In the genomic region with DNA sequence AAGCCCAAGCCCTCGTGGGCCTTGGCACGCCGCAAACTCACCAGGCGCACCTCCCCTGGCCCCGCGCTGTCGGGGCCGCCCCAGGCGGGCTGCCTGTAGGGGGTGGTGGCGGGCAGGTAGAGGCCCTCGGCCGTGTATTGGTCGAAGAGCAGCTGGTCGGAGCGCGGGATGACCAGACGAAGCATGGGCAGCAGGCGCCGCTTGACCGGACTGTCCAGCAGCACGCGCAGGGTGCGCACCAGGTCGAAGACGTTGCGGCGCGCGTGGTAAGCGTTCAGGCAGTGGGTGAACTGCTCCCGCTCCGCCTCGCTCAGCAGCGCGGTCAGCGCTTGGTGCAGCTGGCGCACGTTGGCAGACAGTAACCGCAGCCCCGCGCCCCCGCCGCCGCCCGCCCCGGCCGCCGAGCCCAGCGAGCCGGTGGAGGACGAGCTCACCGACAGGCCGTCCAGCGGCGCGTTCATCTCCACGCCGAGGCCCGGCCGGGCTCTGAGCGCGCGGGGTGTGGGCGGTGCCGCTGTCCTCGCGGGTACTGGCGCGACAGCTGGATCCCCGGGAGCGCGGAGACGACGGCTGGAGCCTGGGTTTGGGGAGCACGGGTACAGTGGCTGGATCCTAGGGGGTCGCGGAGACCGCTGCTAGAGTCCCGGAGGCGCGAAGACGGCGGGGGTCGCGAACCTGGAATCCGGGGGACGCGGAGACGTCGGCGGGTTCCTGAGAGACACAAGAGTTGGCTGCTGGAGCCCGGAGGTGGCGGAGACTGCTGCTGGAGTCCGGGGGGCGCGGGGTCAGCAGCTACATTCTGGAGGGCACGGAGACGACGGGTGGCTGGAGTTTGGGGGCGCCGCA, we compare ENCODE assay signal across 8 cellular contexts. TPM values are rescaled to one million over a fixed set of nuclear protein-coding genes. Genes with fewer than 3 reads are reported as not detected.
DNase-seq lines count a peak whose midpoint lies in the region; ATAC-seq, FAIRE-seq and TF ChIP-seq lines count a peak whose summit lies in the region.

No MANE protein-coding gene starts in this region.

- H3K36me3 ChIP-seq in Peyer's patch, result no peaks in the 10 kb centered on the region

- H3K27ac ChIP-seq in Peyer's patch, result peak overlapping the region; percentile 67 to 74 (median 72)

- peak; percentile 23 to 78 (median 64) for DNase-seq in Peyer's patch
- DNase-seq in Right ventricle myocardium superior, result peak; percentile 64
- peak; percentile 89 for DNase-seq in osteocyte (ENCODE audit: extremely low spot score, unreplicated experiment)
- DNase-seq in NAMALWA (ENCODE audit: low spot score), result no peak
- no peak for DNase-seq in H54 (ENCODE audit: insufficient read length, low spot score)

- intact Hi-C loops in Right ventricle myocardium superior (cut with DNase I), result loop anchor here (10.0 kb wide), 1 partner anchor 160 kb away; no protein-coding TSS in a partner anchor

- H3K36me3 Mint-ChIP-seq in activated naive CD8-positive, alpha-beta T cell, result no peaks in the 10 kb centered on the region
- H3K36me3 Mint-ChIP-seq in osteocyte (ENCODE audit: unreplicated experiment), result peaks cover 2% of the 10 kb centered on the region

- H3K4me3 Mint-ChIP-seq in activated naive CD8-positive, alpha-beta T cell, result peak overlapping the region; percentile 80
- peak overlapping the region; percentile 84 for H3K4me3 Mint-ChIP-seq in osteocyte (ENCODE audit: unreplicated experiment)

- peaks cover 3 to 16% (median 5%) of the 10 kb centered on the region in 4 donors for H3K4me1 ChIP-seq in Peyer's patch

- H3K27ac Mint-ChIP-seq in activated naive CD8-positive, alpha-beta T cell, result no peak overlapping the region
- H3K27ac Mint-ChIP-seq in osteocyte (ENCODE audit: unreplicated experiment), result peak overlapping the region; percentile 76

- H3K4me3 ChIP-seq in GM12875 (ENCODE audit: low read depth, low read length) (peak overlapping the region; percentile 31), Peyer's patch (peak overlapping the region; percentile 55 to 84 (median 73))

- ATAC-seq in Right ventricle myocardium superior (ENCODE audit: poor library complexity) (peak; percentile 80), HG02884 (IDR thresholded peaks at IDR 0.05; ENCODE audit: unreplicated experiment) (no peak)

- TF ChIP-seq POLR2A in Peyer's patch (IDR thresholded peaks at IDR 0.05) (no peak), H54 (IDR thresholded peaks at IDR 0.05; ENCODE audit: low read depth, low read length) (no peak)

- peaks cover 31% of the 10 kb centered on the region for H3K4me1 Mint-ChIP-seq in activated naive CD8-positive, alpha-beta T cell (ENCODE audit: low read depth)
- H3K4me1 Mint-ChIP-seq in osteocyte (ENCODE audit: unreplicated experiment), result peaks cover 40% of the 10 kb centered on the region

- H3K27me3 Mint-ChIP-seq in activated naive CD8-positive, alpha-beta T cell, result peaks cover 13% of the 10 kb centered on the region
- H3K27me3 Mint-ChIP-seq in osteocyte (ENCODE audit: unreplicated experiment), result peaks cover 34% of the 10 kb centered on the region

- no peaks in the 10 kb centered on the region for H3K9me3 ChIP-seq in Peyer's patch

- peak; percentile 38 for TF ChIP-seq CTCF in GM12875 (IDR thresholded peaks at IDR 0.05; ENCODE audit: borderline replicate concordance, insufficient read depth, low read depth, low read length)
- TF ChIP-seq CTCF in Peyer's patch (IDR thresholded peaks at IDR 0.05), result peak in 4 of 6 experiments; percentile 42 to 72 (median 48)
- peak; percentile 48 for TF ChIP-seq CTCF in osteocyte (IDR thresholded peaks at IDR 0.05)

- no peaks in the 10 kb centered on the region for H3K9me3 Mint-ChIP-seq in activated naive CD8-positive, alpha-beta T cell (ENCODE audit: low read depth)
- H3K9me3 Mint-ChIP-seq in osteocyte (ENCODE audit: unreplicated experiment), result no peaks in the 10 kb centered on the region

- no peak for FAIRE-seq in H54 (lab: Jason Lieb, UNC)

- no peaks in the 10 kb centered on the region for H3K27me3 ChIP-seq in Peyer's patch

RNA-seq across cellular contexts. Expression of a gene that starts 0.7 kb away (rescaled TPM):
- total RNA-seq in Peyer's patch (10 to 100 TPM; 10.7 to 35.5 (median 15.3) TPM), Right ventricle myocardium superior (0.56 TPM), osteocyte (11.0 and 12.0 TPM in 2 replicates)

Comparison
In these comparisons a context has a peak if more than half of its experiments do, and no peak if none do; other contexts are left out.
1. DNase-seq: peak in Peyer's patch (3 of 3), Right ventricle myocardium superior (single experiment) and osteocyte (single experiment); none in NAMALWA (single experiment) and H54 (single experiment).
2. Peak in every context shown above with its lines, with median percentiles within 50 percentile points of each other: CTCF ChIP-seq.